ENCODE assay signal across 22 cellular contexts in the genomic region with DNA sequence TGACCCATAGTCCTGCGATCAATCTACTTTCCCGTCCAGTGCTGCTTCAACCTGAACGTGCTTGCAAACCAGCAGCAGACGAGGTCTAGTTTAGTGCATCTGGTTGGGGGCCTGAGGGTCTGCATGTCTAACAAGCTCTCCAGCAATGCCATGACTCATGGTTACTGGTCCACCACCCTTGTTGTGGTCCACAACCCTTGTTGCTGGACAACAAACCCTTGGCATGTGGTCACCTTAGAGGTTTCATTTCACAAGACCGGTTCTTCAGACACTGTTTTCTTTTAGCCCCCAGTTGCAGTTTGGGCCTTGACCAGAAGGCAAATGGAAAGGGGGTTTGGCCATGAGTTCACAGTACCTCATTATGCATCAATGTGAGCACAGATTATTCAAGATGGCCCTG.
"Had no signal": no experiment of that assay in that cellular context is flagged by ENCODE, and none has a peak within 500 bp of the region (broad histone marks: within the 10 kb centered on the region; RNA-seq: fewer than 3 reads in every experiment).

No MANE protein-coding gene starts in this region.

- H3K27ac Mint-ChIP-seq: activated CD8-positive, alpha-beta T cell treated with anti-CD3 and anti-CD28 coated beads, Interleukin-2, amount 10 ng/mL, durations not matched to agents 7 days and 5 days; activated naive CD4-positive, alpha-beta T cell treated with anti-CD3 and anti-CD28 coated beads for 36 hours; activated naive CD8-positive, alpha-beta T cell; T-helper 17 cell; WTC11 had no signal

- H3K4me1 ChIP-seq: breast epithelium had no signal

- H3K27me3 ChIP-seq: breast epithelium had no signal

- ATAC-seq: activated CD8-positive, alpha-beta T cell treated with anti-CD3 and anti-CD28 coated beads, Interleukin-2, amount 10 ng/mL, durations not matched to agents 7 days and 5 days; activated T-cell treated with anti-CD3 and anti-CD28 coated beads, Interleukin-2, amount 50 U/mL, for 4 hours; T-helper 17 cell; WTC11 had no signal

- DNase-seq: activated CD4-positive, alpha-beta T cell treated with anti-CD3 and anti-CD28 coated beads for 48 hours; activated CD4-positive, alpha-beta T cell treated with anti-CD3 and anti-CD28 coated beads, Interleukin-2, amount 50 U/mL, for 4 hours; activated CD4-positive, CD25-positive, alpha-beta regulatory T cell treated with anti-CD3 and anti-CD28 coated beads, Interleukin-2, amount 50 U/mL, for 72 hours; activated CD8-positive, alpha-beta T cell treated with anti-CD3 and anti-CD28 coated beads, Interleukin-2, amount 10 ng/mL, durations not matched to agents 7 days and 5 days; activated effector memory CD4-positive, alpha-beta T cell treated with anti-CD3 and anti-CD28 coated beads, Interleukin-2, amount 50 U/mL, for 16 hours; activated naive CD4-positive, alpha-beta T cell treated with anti-CD3 and anti-CD28 coated beads for 36 hours; activated T-cell treated with anti-CD3 and anti-CD28 coated beads, Interleukin-2, amount 50 U/mL, for 4 hours; amygdala; caudate nucleus; MM.1S; NCI-H1105 treated with DMSO at 0.1 percent for 48 hours; NCI-H1436 treated with DMSO at 0.1 percent for 48 hours; NCI-H187; NCI-H2081; NCI-H446; NCI-H524; SHP77 treated with DMSO at 0.1 percent for 48 hours; T-helper 17 cell; T-helper 9 cell had no signal

- H3K4me3 Mint-ChIP-seq: activated CD8-positive, alpha-beta T cell treated with anti-CD3 and anti-CD28 coated beads, Interleukin-2, amount 10 ng/mL, durations not matched to agents 7 days and 5 days; activated naive CD4-positive, alpha-beta T cell treated with anti-CD3 and anti-CD28 coated beads for 36 hours; activated naive CD8-positive, alpha-beta T cell; activated T-cell treated with anti-CD3 and anti-CD28 coated beads, Interleukin-2, amount 50 U/mL, for 4 hours; T-helper 17 cell; WTC11 had no signal

- H3K27ac ChIP-seq: breast epithelium had no signal

- H3K4me3 ChIP-seq: breast epithelium had no signal

- H3K36me3 ChIP-seq: breast epithelium had no signal

- H3K4me1 Mint-ChIP-seq: T-helper 17 cell had no signal

- H3K36me3 Mint-ChIP-seq: activated naive CD8-positive, alpha-beta T cell had no signal
